Comparison of ENCODE assay signal across 8 cellular contexts in genomic region chr22:49979587-49980264, GRCh38. TPM values are rescaled to one million over a fixed set of nuclear protein-coding genes. Genes with fewer than 3 reads are reported as not detected.
DNase-seq lines count a peak whose midpoint lies in the region; ATAC-seq, FAIRE-seq and TF ChIP-seq lines count a peak whose summit lies in the region.

No MANE protein-coding gene starts in this region.

- ATAC-seq in pancreas (peak; percentile 53 to 79 (median 68)), HG03095 (IDR thresholded peaks at IDR 0.05; ENCODE audit: unreplicated experiment) (no peak)

- H3K9me3 ChIP-seq in pancreas, result no peaks in the 10 kb centered on the region

- intact Hi-C loops in dorsolateral prefrontal cortex (cut with DNase I) (no loop called here), pancreas (cut with DNase I) (no loop called here)

- H3K36me3 ChIP-seq in pancreas, result no peaks in the 10 kb centered on the region

- TF ChIP-seq CTCF in AG04449 (IDR thresholded peaks at IDR 0.05; ENCODE audit: insufficient read depth, low read length, missing control alignments) (peak; percentile 54), GM12874 (IDR thresholded peaks at IDR 0.05; ENCODE audit: insufficient read depth, low read depth, low read length) (peak; percentile 61), RWPE1 (conservative IDR thresholded peaks at IDR 0.05; ENCODE audit: low read depth) (peak; percentile 51), dorsolateral prefrontal cortex (IDR thresholded peaks at IDR 0.05 in 54 of 56, conservative IDR thresholded peaks at IDR 0.05 in 2 of 56; ENCODE audit: low read depth in 1 of 56, partially characterized antibody in 56 of 56) (peak in 52 of 56 donors; percentile 16 to 62 (median 44)), pancreas (IDR thresholded peaks at IDR 0.05) (peak; percentile 17 to 48 (median 43))

- H3K27ac ChIP-seq in RWPE1 (no peak overlapping the region), dorsolateral prefrontal cortex (no peak overlapping the region), pancreas (no peak overlapping the region)

- H3K27me3 ChIP-seq in dorsolateral prefrontal cortex, result peaks cover 0 to 34% (median 17%) of the 10 kb centered on the region in 45 donors
- peaks cover 0 to 6% (median 0%) of the 10 kb centered on the region in 4 donors for H3K27me3 ChIP-seq in pancreas

- POLR2A ChIA-PET in AG04449 (lab: Yijun Ruan, JAX), result no interaction called here
- POLR2A ChIA-PET in RWPE1 (lab: Yijun Ruan, JAX; ENCODE audit: low non-redundant PET), result no interaction called here

- FAIRE-seq in pancreas (lab: Jason Lieb, UNC), result no peak

- DNase-seq in AG04449 (ENCODE audit: low read depth, low spot score) (no peak), RWPE1 (ENCODE audit: low spot score) (no peak), dorsolateral prefrontal cortex (peak in 4 of 10 donors; percentile 12 to 26 (median 18)), pancreas (peak in 3 of 6 donors; percentile 24 to 39 (median 33)), NCI-H1436 treated with DMSO at 0.1 percent for 48 hours (lab: John Stamatoyannopoulos, UW) (no peak)
- no peak for DNase-seq in effector CD8-positive, alpha-beta T cell (lab: John Stamatoyannopoulos, UW)

- CTCF ChIA-PET in AG04449 (lab: Yijun Ruan, JAX), result interaction anchor here (0.7 to 2.4 kb wide), 7 partner anchors 8 to 51 kb away, joined by 3 to 11 read pairs (median 4); no protein-coding TSS in a partner anchor
- CTCF ChIA-PET in RWPE1 (lab: Yijun Ruan, JAX), result no interaction called here

- peaks cover 0 to 6% (median 3%) of the 10 kb centered on the region in 3 donors for H3K4me1 ChIP-seq in pancreas

- 51 to 56% methylated on average over 7 of the region's 7 CpGs for WGBS in pancreas, 2 donors

- H3K4me3 ChIP-seq in AG04449 (ENCODE audit: low read depth, low read length), result no peak overlapping the region
- no peak overlapping the region for H3K4me3 ChIP-seq in dorsolateral prefrontal cortex
- no peak overlapping the region for H3K4me3 ChIP-seq in pancreas

RNA-seq across cellular contexts. Expression of gene PIM3, which starts 19.2 kb away (rescaled TPM):
- 10 to 100 TPM; 18.9 to 92.4 (median 32.9) TPM for total RNA-seq in dorsolateral prefrontal cortex
- 10 to 100 TPM; 25.8 to 90.1 (median 33.1) TPM for total RNA-seq in pancreas
- 10 to 100 TPM; 55.3 to 82.7 TPM for polyA plus RNA-seq in pancreas

RNA-seq across cellular contexts. Expression of gene IL17REL, which starts 32.8 kb away (rescaled TPM):
- total RNA-seq in dorsolateral prefrontal cortex (1 to 10 TPM in 4 of 120 experiments, under 1 TPM in 52, not detected in 64; 0.11 to 1.7 (median 0.30) TPM), pancreas (not detected)
- polyA plus RNA-seq in pancreas, result not detected
